ENCODE assay signal across 19 cellular contexts in the genomic region with DNA sequence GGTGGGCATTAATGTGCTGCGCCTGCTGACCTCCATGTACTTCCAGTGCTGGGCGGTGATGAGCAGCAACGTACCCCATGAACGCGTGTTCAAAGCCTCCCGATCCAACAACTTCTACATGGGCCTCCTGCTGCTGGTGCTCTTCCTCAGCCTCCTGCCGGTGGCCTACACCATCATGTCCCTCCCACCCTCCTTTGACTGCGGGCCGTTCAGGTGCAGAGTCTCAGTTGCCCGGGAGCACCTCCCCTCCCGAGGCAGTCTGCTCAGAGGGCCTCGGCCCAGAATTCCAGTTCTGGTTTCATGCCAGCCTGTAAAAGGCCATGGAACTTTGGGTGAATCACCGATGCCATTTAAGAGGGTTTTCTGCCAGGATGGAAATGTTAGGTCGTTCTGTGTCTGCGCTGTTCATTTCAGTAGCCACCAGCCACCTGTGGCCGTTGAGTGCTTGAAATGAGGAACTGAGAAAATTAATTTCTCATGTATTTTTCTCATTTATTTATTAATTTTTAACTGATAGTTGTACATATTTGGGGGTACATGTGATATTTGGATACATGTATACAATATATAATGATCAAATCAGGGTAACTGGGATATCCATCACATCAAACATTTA. TPM values are rescaled to one million over a fixed set of nuclear protein-coding genes. Genes with fewer than 3 reads are reported as not detected.
DNase-seq lines count a peak whose midpoint lies in the region; ATAC-seq and FAIRE-seq lines count a peak whose summit lies in the region.
"Had no signal": no experiment of that assay in that cellular context is flagged by ENCODE, and none has a peak within 500 bp of the region (broad histone marks: within the 10 kb centered on the region; RNA-seq: fewer than 3 reads in every experiment).

No MANE protein-coding gene starts in this region.

- peak overlapping the region; percentile 77 for H3K27ac ChIP-seq in SJCRH30
- H3K27ac ChIP-seq: BLaER1 treated with 17β-estradiol and CSF1 and Interleukin-3, amounts not matched to agents 10 nM and 100 nM; GM23248; PC-9 had no signal

- H3K4me3 ChIP-seq in SJCRH30, result no peak overlapping the region
- H3K4me3 ChIP-seq: BLaER1 treated with 17β-estradiol and CSF1 and Interleukin-3, amounts not matched to agents 10 nM and 100 nM; GM23248; HAP-1; PC-9 had no signal

- peaks cover 9% of the 10 kb centered on the region for H3K36me3 Mint-ChIP-seq in stimulated activated memory B cell treated with anti-CD40 and anti-IgM and Interleukin-4, amounts not matched to agents 10 μg/mL and 1 μg/mL and 100 μg/mL, for 72 hours
- H3K36me3 Mint-ChIP-seq: CD8-positive, alpha-beta T cell had no signal

- DNase-seq in GM18507 (ENCODE audit: extremely low spot score, insufficient read length, low read depth) (peak; percentile 14), SJCRH30 (no peak), GDM1 (lab: John Stamatoyannopoulos, UW) (no peak), NCI-H2227 (lab: John Stamatoyannopoulos, UW; ENCODE audit: unreplicated experiment) (no peak), sciatic nerve (ENCODE audit: low spot score) (no peak)
- DNase-seq: CD8-positive, alpha-beta T cell; GM23248; NCI-H1105 treated with DMSO at 0.1 percent for 48 hours; NCI-H1694; NCI-H510A treated with DMSO at 0.1 percent for 48 hours; NCI-H82; PC-9; SW 1271; T-helper 2 cell had no signal

- H3K9me3 Mint-ChIP-seq in stimulated activated memory B cell treated with anti-CD40 and anti-IgM and Interleukin-4, amounts not matched to agents 10 μg/mL and 1 μg/mL and 100 μg/mL, for 72 hours, result peaks cover 2% of the 10 kb centered on the region
- H3K9me3 Mint-ChIP-seq: CD8-positive, alpha-beta T cell had no signal

- H3K27ac Mint-ChIP-seq in stimulated activated memory B cell treated with anti-CD40 and anti-IgM and Interleukin-4, amounts not matched to agents 10 μg/mL and 1 μg/mL and 100 μg/mL, for 72 hours, result peak overlapping the region; percentile 56
- H3K27ac Mint-ChIP-seq: CD8-positive, alpha-beta T cell had no signal

- no peaks in the 10 kb centered on the region for H3K27me3 ChIP-seq in SJCRH30
- H3K27me3 ChIP-seq: BLaER1 treated with 17β-estradiol and CSF1 and Interleukin-3, amounts not matched to agents 10 nM and 100 nM had no signal

- peak; percentile 74 for ATAC-seq in HG03354 (IDR thresholded peaks at IDR 0.05; ENCODE audit: poor library complexity, severe bottlenecking, unreplicated experiment)
- ATAC-seq in stimulated activated memory B cell treated with anti-CD40 and anti-IgM and Interleukin-4, amounts not matched to agents 10 μg/mL and 1 μg/mL and 100 μg/mL, for 72 hours, result peak; percentile 86
- no peak for ATAC-seq in GM18867 (IDR thresholded peaks at IDR 0.05; ENCODE audit: unreplicated experiment)
- ATAC-seq in sciatic nerve, result no peak
- ATAC-seq: CD8-positive, alpha-beta T cell had no signal

- peaks cover 13% of the 10 kb centered on the region for H3K4me1 Mint-ChIP-seq in stimulated activated memory B cell treated with anti-CD40 and anti-IgM and Interleukin-4, amounts not matched to agents 10 μg/mL and 1 μg/mL and 100 μg/mL, for 72 hours

- intact Hi-C loops in sciatic nerve (cut with DNase I), result no loop called here

- peaks cover 31% of the 10 kb centered on the region for H3K4me1 ChIP-seq in SJCRH30
- H3K4me1 ChIP-seq: BLaER1 treated with 17β-estradiol and CSF1 and Interleukin-3, amounts not matched to agents 10 nM and 100 nM; HAP-1 had no signal

- peak; percentile 62 for FAIRE-seq in GM18507 (lab: Jason Lieb, UNC)

- no peak overlapping the region for H3K4me3 Mint-ChIP-seq in stimulated activated memory B cell treated with anti-CD40 and anti-IgM and Interleukin-4, amounts not matched to agents 10 μg/mL and 1 μg/mL and 100 μg/mL, for 72 hours
- H3K4me3 Mint-ChIP-seq: CD8-positive, alpha-beta T cell had no signal

- H3K27me3 Mint-ChIP-seq in stimulated activated memory B cell treated with anti-CD40 and anti-IgM and Interleukin-4, amounts not matched to agents 10 μg/mL and 1 μg/mL and 100 μg/mL, for 72 hours, result peaks cover 49% of the 10 kb centered on the region

- no peaks in the 10 kb centered on the region for H3K36me3 ChIP-seq in SJCRH30
- H3K36me3 ChIP-seq: BLaER1 treated with 17β-estradiol and CSF1 and Interleukin-3, amounts not matched to agents 10 nM and 100 nM; HAP-1 had no signal

- peaks cover 9% of the 10 kb centered on the region; the same call in 1 of the 2 replicates for H3K9me3 ChIP-seq in SJCRH30 (replicated peaks)
- H3K9me3 ChIP-seq: HAP-1 had no signal

RNA-seq across cellular contexts. Expression of gene NOP56, which starts 35.2 kb away (rescaled TPM):
- 295 and 334 TPM in 2 replicates for total RNA-seq in SJCRH30 (2014; rRNA removed; shearing (Covaris generic))
- 97.4 TPM for total RNA-seq in sciatic nerve

RNA-seq across cellular contexts. Expression of gene IDH3B, which starts 46.8 kb away (rescaled TPM):
- 119 and 126 TPM in 2 replicates for total RNA-seq in SJCRH30 (2014; rRNA removed; shearing (Covaris generic))
- total RNA-seq in sciatic nerve, result 67.0 TPM

Comparison
In these comparisons a context has a peak if more than half of its experiments do, and no peak if none do; other contexts are left out.
1. ATAC-seq: peak in HG03354 (single experiment) and stimulated activated memory B cell treated with anti-CD40 and anti-IgM and Interleukin-4, amounts not matched to agents 10 μg/mL and 1 μg/mL and 100 μg/mL, for 72 hours (single experiment); none in GM18867 (single experiment) and sciatic nerve (single experiment).